9 cellular contexts compared by ENCODE assay signal in the genomic region with DNA sequence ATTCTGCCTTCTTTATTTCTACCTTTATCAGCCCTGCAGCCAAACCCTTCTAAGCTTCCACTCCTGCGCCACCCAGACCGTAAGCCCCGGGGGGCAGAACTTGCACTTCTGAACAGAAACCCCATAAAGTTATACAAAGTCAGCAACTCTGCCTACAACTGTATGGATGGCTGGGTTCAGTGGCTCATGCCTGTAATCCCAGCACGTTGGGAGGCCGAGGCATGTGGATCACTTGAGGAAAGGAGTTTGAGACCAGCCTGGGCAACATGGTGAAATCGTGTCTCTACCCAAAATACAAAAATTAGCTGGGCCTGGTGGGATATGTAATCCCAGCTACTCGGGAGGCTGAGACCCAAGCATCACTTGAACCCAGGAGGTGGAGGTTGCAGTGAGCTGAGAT. TPM values are rescaled to one million over a fixed set of nuclear protein-coding genes. Genes with fewer than 3 reads are reported as not detected.
DNase-seq lines count a peak whose midpoint lies in the region; ATAC-seq and TF ChIP-seq lines count a peak whose summit lies in the region.
"Had no signal": no experiment of that assay in that cellular context is flagged by ENCODE, and none has a peak within 500 bp of the region (broad histone marks: within the 10 kb centered on the region; RNA-seq: fewer than 3 reads in every experiment).

No MANE protein-coding gene starts in this region.

- no peaks in the 10 kb centered on the region for H3K9me3 ChIP-seq in testis

- no peak for TF ChIP-seq CTCF in testis (IDR thresholded peaks at IDR 0.05)

- peak overlapping the region; percentile 70 to 76 for H3K27ac ChIP-seq in testis

- TF ChIP-seq POLR2A in testis (IDR thresholded peaks at IDR 0.05) (no peak), GM18505 (IDR thresholded peaks at IDR 0.05; ENCODE audit: borderline replicate concordance, extremely low read depth, insufficient read depth, insufficient read length) (no peak)

- H3K27me3 ChIP-seq in testis: no peaks in the 10 kb centered on the region

- peak overlapping the region; percentile 35 for H3K27ac Mint-ChIP-seq in activated T-cell treated with anti-CD3 and anti-CD28 coated beads, Interleukin-2, amount 50 U/mL, for 72 hours
- H3K27ac Mint-ChIP-seq in activated naive CD8-positive, alpha-beta T cell treated with anti-CD3 and anti-CD28 coated beads, Interleukin-2, amount 10 ng/mL, durations not matched to agents 7 days and 5 days: peak overlapping the region; percentile 67
- peak overlapping the region; percentile 53 for H3K27ac Mint-ChIP-seq in memory B cell

- 69 to 74% methylated on average over 7 of the region's 7 CpGs for whole genome bisulfite sequencing in testis, 2 donors

- H3K9me3 Mint-ChIP-seq in activated T-cell treated with anti-CD3 and anti-CD28 coated beads, Interleukin-2, amount 50 U/mL, for 72 hours: no peaks in the 10 kb centered on the region
- no peaks in the 10 kb centered on the region for H3K9me3 Mint-ChIP-seq in activated naive CD8-positive, alpha-beta T cell treated with anti-CD3 and anti-CD28 coated beads, Interleukin-2, amount 10 ng/mL, durations not matched to agents 7 days and 5 days
- no peaks in the 10 kb centered on the region for H3K9me3 Mint-ChIP-seq in memory B cell

- ATAC-seq in activated T-cell treated with anti-CD3 and anti-CD28 coated beads, Interleukin-2, amount 50 U/mL, for 72 hours (replicated peaks in 1 of 2): no peak
- ATAC-seq in activated naive CD8-positive, alpha-beta T cell treated with anti-CD3 and anti-CD28 coated beads, Interleukin-2, amount 10 ng/mL, durations not matched to agents 7 days and 5 days (ENCODE audit: low read depth): no peak
- ATAC-seq in memory B cell (ENCODE audit: low read depth): no peak
- ATAC-seq in GM18505 (IDR thresholded peaks at IDR 0.05; ENCODE audit: unreplicated experiment): no peak

- intact Hi-C loops in testis (cut with DNase I; ENCODE audit: low total_unique reads): no loop called here

- POLR2A ChIA-PET in activated naive CD8-positive, alpha-beta T cell treated with anti-CD3 and anti-CD28 coated beads, Interleukin-2, amount 10 ng/mL, durations not matched to agents 7 days and 5 days (lab: Charles Lee): interaction anchor here (0.5 to 2.0 kb wide), 8 partner anchors 11 to 163 kb away, joined by 3 to 10 read pairs (median 5); a partner anchor contains a TSS

- no peaks in the 10 kb centered on the region for H3K27me3 Mint-ChIP-seq in activated T-cell treated with anti-CD3 and anti-CD28 coated beads, Interleukin-2, amount 50 U/mL, for 72 hours (ENCODE audit: low read depth)
- H3K27me3 Mint-ChIP-seq in activated naive CD8-positive, alpha-beta T cell treated with anti-CD3 and anti-CD28 coated beads, Interleukin-2, amount 10 ng/mL, durations not matched to agents 7 days and 5 days: no peaks in the 10 kb centered on the region
- no peaks in the 10 kb centered on the region for H3K27me3 Mint-ChIP-seq in memory B cell

- H3K36me3 ChIP-seq in testis (ENCODE audit: low read depth, missing control alignments): no peaks in the 10 kb centered on the region

- H3K4me3 ChIP-seq in testis: no peak overlapping the region

- H3K4me3 Mint-ChIP-seq in activated T-cell treated with anti-CD3 and anti-CD28 coated beads, Interleukin-2, amount 50 U/mL, for 72 hours: peak overlapping the region; percentile 46 to 68
- no peak overlapping the region for H3K4me3 Mint-ChIP-seq in activated naive CD8-positive, alpha-beta T cell treated with anti-CD3 and anti-CD28 coated beads, Interleukin-2, amount 10 ng/mL, durations not matched to agents 7 days and 5 days
- H3K4me3 Mint-ChIP-seq in memory B cell: no peak overlapping the region

- peaks cover 21% of the 10 kb centered on the region for H3K4me1 ChIP-seq in testis

- DNase-seq in activated T-cell treated with anti-CD3 and anti-CD28 coated beads, Interleukin-2, amount 50 U/mL, for 72 hours: no peak
- no peak for DNase-seq in activated T-cell treated with anti-CD3 and anti-CD28 coated beads for 4 hours
- DNase-seq in activated naive CD8-positive, alpha-beta T cell treated with anti-CD3 and anti-CD28 coated beads, Interleukin-2, amount 10 ng/mL, durations not matched to agents 7 days and 5 days: no peak
- no peak for DNase-seq in memory B cell (ENCODE audit: low spot score in 2 of 2)
- no peak for DNase-seq in testis
- no peak for DNase-seq in A172 (ENCODE audit: low spot score)
- no peak for DNase-seq in HUDEP-2 (lab: John Stamatoyannopoulos, UW; ENCODE audit: unreplicated experiment in 76 of 76)
- DNase-seq: NCI-H2171 had no signal

- H3K36me3 Mint-ChIP-seq in activated T-cell treated with anti-CD3 and anti-CD28 coated beads, Interleukin-2, amount 50 U/mL, for 72 hours (ENCODE audit: insufficient read depth in 2 of 2): peaks cover 1 to 6% of the 10 kb centered on the region in 2 donors
- peaks cover 7% of the 10 kb centered on the region for H3K36me3 Mint-ChIP-seq in activated naive CD8-positive, alpha-beta T cell treated with anti-CD3 and anti-CD28 coated beads, Interleukin-2, amount 10 ng/mL, durations not matched to agents 7 days and 5 days
- peaks cover 3% of the 10 kb centered on the region for H3K36me3 Mint-ChIP-seq in memory B cell

- H3K4me1 Mint-ChIP-seq in activated T-cell treated with anti-CD3 and anti-CD28 coated beads, Interleukin-2, amount 50 U/mL, for 72 hours (ENCODE audit: low read depth): peaks cover 90% of the 10 kb centered on the region
- peaks cover 58% of the 10 kb centered on the region for H3K4me1 Mint-ChIP-seq in activated naive CD8-positive, alpha-beta T cell treated with anti-CD3 and anti-CD28 coated beads, Interleukin-2, amount 10 ng/mL, durations not matched to agents 7 days and 5 days
- H3K4me1 Mint-ChIP-seq in memory B cell: peaks cover 42% of the 10 kb centered on the region

RNA-seq across cellular contexts. Expression of a gene that starts 10.4 kb away (rescaled TPM):
- total RNA-seq in activated T-cell treated with anti-CD3 and anti-CD28 coated beads, Interleukin-2, amount 50 U/mL, for 72 hours: 100 to 1,000 TPM in 1 of 2 donors, 10 to 100 TPM in 1; 89.2 to 108 TPM
- total RNA-seq in activated naive CD8-positive, alpha-beta T cell treated with anti-CD3 and anti-CD28 coated beads, Interleukin-2, amount 10 ng/mL, durations not matched to agents 7 days and 5 days: 100 to 1,000 TPM; 104 to 108 TPM
- 100 to 1,000 TPM; 145 to 148 TPM for total RNA-seq in testis
- 142 TPM for polyA plus RNA-seq in testis (ENCODE audit: insufficient read depth, low read depth, low replicate concordance)
- 88.2 and 89.7 TPM in 2 replicates for total RNA-seq in A172 (2014; rRNA removed; shearing (Covaris generic))

RNA-seq across cellular contexts. Expression of a gene that starts 53.5 kb away (rescaled TPM):
- 10 to 100 TPM; 12.9 to 20.9 TPM for total RNA-seq in activated T-cell treated with anti-CD3 and anti-CD28 coated beads, Interleukin-2, amount 50 U/mL, for 72 hours
- 10 to 100 TPM; 25.0 to 28.8 TPM for total RNA-seq in activated naive CD8-positive, alpha-beta T cell treated with anti-CD3 and anti-CD28 coated beads, Interleukin-2, amount 10 ng/mL, durations not matched to agents 7 days and 5 days
- total RNA-seq in testis: 10 to 100 TPM in 1 of 2 donors, 1 to 10 TPM in 1; 9.4 to 13.9 TPM
- polyA plus RNA-seq in testis (ENCODE audit: insufficient read depth, low read depth, low replicate concordance): 20.9 TPM
- 12.0 and 15.0 TPM in 2 replicates for total RNA-seq in A172 (2014; rRNA removed; shearing (Covaris generic))

Comparison
In these comparisons a context has a peak if more than half of its experiments do, and no peak if none do; other contexts are left out.
1. H3K4me3 Mint-ChIP-seq: peak in activated T-cell treated with anti-CD3 and anti-CD28 coated beads, Interleukin-2, amount 50 U/mL, for 72 hours (2 of 2); none in activated naive CD8-positive, alpha-beta T cell treated with anti-CD3 and anti-CD28 coated beads, Interleukin-2, amount 10 ng/mL, durations not matched to agents 7 days and 5 days (single experiment) and memory B cell (single experiment).
2. Peak in every context shown above with its lines, with median percentiles within 50 percentile points of each other: H3K27ac Mint-ChIP-seq.